ENCODE assay signal across 1 cellular context in genomic region chr17:27381007-27381501, GRCh38.
TF ChIP-seq lines count a peak whose summit lies in the region.

No MANE protein-coding gene starts in this region.

TF ChIP-seq in K562, 482 proteins besides CTCF, POLR2A, EP300 and RAD21 (continued from another document and continues in another):
- TF ChIP-seq HMGXB4 (CRISPR knock-in tag; IDR thresholded peaks at IDR 0.05) (peak; percentile 92; the same call in 1 of the 2 replicates), CEBPB (tag; IDR thresholded peaks at IDR 0.05) (no peak), TCF7 (IDR thresholded peaks at IDR 0.05; ENCODE audit: borderline replicate concordance) (peak; percentile 84; the same call in 1 of the 2 replicates), MBD2 (IDR thresholded peaks at IDR 0.05; ENCODE audit: borderline replicate concordance, low read depth) (0 out of 2 replicates have a peak, but pooled peaks have one; percentile 32), NFIX (CRISPR knock-in tag; IDR thresholded peaks at IDR 0.05; ENCODE audit: low read depth) (no peak), ETV6 (IDR thresholded peaks at IDR 0.05; ENCODE audit: borderline replicate concordance in 1 of 2, low read depth in 2 of 2, low read length in 1 of 2) (no peak), ETV6 (CRISPR knock-in tag; IDR thresholded peaks at IDR 0.05; ENCODE audit: borderline replicate concordance) (no peak), EHMT2 (IDR thresholded peaks at IDR 0.05) (no peak; the same call in 1 of the 2 replicates), KDM2B (CRISPR knock-in tag; IDR thresholded peaks at IDR 0.05) (no peak), DPF2 (IDR thresholded peaks at IDR 0.05) (peak; percentile 56; the same call in 1 of the 2 replicates), ARID1B (IDR thresholded peaks at IDR 0.05) (peak; percentile 65), BCL6 (CRISPR knock-in tag; IDR thresholded peaks at IDR 0.05) (no peak), ZNF133 (CRISPR knock-in tag; IDR thresholded peaks at IDR 0.05) (no peak), ETV1 (tag; conservative IDR thresholded peaks at IDR 0.05; ENCODE audit: low read depth) (peak; percentile 43), BCLAF1 (IDR thresholded peaks at IDR 0.05; ENCODE audit: borderline replicate concordance in 1 of 2, control insufficient read depth in 1 of 2, low read depth in 2 of 2, low read length in 1 of 2) (peak in 1 of 2 experiments; percentile 70; a peak in 1 of 4 replicates), ZFP30 (CRISPR knock-in tag; IDR thresholded peaks at IDR 0.05; ENCODE audit: borderline replicate concordance) (no peak), GTF2A2 (tag; IDR thresholded peaks at IDR 0.05) (no peak), PRMT5 (CRISPR knock-in tag; IDR thresholded peaks at IDR 0.05) (no peak), KAT2B (IDR thresholded peaks at IDR 0.05; ENCODE audit: low read depth, low read length) (peak; percentile 87), NR2F6 (CRISPR knock-in tag; IDR thresholded peaks at IDR 0.05) (no peak), ZBTB26 (CRISPR knock-in tag; IDR thresholded peaks at IDR 0.05) (no peak), MEF2A (IDR thresholded peaks at IDR 0.05; ENCODE audit: control insufficient read depth, low read depth, low read length) (no peak), AFF1 (IDR thresholded peaks at IDR 0.05; ENCODE audit: low read depth in 1 of 2, partially characterized antibody in 2 of 2) (no peak), AFF4 (CRISPR knock-in tag; IDR thresholded peaks at IDR 0.05) (no peak), ZNF740 (CRISPR knock-in tag; IDR thresholded peaks at IDR 0.05) (peak; percentile 19; the same call in 1 of the 2 replicates), ZNF740 (tag; IDR thresholded peaks at IDR 0.05) (peak in 1 of 2 experiments; percentile 14; a peak in 1 of 4 replicates), BCOR (IDR thresholded peaks at IDR 0.05) (no peak), ELK1 (CRISPR knock-in tag; IDR thresholded peaks at IDR 0.05) (no peak), MYBL2 (IDR thresholded peaks at IDR 0.05; ENCODE audit: low read depth) (no peak), MYBL2 (CRISPR knock-in tag; IDR thresholded peaks at IDR 0.05; ENCODE audit: borderline replicate concordance) (no peak), MNT (conservative IDR thresholded peaks at IDR 0.05) (peak; percentile 53 to 72), ZNF354B (CRISPR knock-in tag; IDR thresholded peaks at IDR 0.05) (no peak), CCAR2 (IDR thresholded peaks at IDR 0.05; ENCODE audit: low read depth, low read length) (no peak), SUPT5H (IDR thresholded peaks at IDR 0.05) (no peak), ZNF561 (CRISPR knock-in tag; conservative IDR thresholded peaks at IDR 0.05) (no peak), PML (IDR thresholded peaks at IDR 0.05; ENCODE audit: low read length) (no peak), ZC3H4 (CRISPR knock-in tag; IDR thresholded peaks at IDR 0.05; ENCODE audit: borderline replicate concordance) (no peak), FIP1L1 (IDR thresholded peaks at IDR 0.05; ENCODE audit: low read depth, low read length, poor library complexity, severe bottlenecking) (peak; percentile 91), ZFP91 (CRISPR knock-in tag; IDR thresholded peaks at IDR 0.05) (0 out of 2 replicates have a peak, but pooled peaks have one; percentile 58)
